Comparison of ENCODE assay signal across 15 cellular contexts in genomic region chr2:149885468-149885867, GRCh38.
DNase-seq lines count a peak whose midpoint lies in the region; ATAC-seq and TF ChIP-seq lines count a peak whose summit lies in the region.
"Had no signal": no experiment of that assay in that cellular context is flagged by ENCODE, and none has a peak within 500 bp of the region (broad histone marks: within the 10 kb centered on the region; RNA-seq: fewer than 3 reads in every experiment).

No MANE protein-coding gene starts in this region.

- no peak overlapping the region for H3K4me3 ChIP-seq in HEK293 (ENCODE audit: low read depth, low read length)
- H3K4me3 ChIP-seq: colonic mucosa had no signal

- no peaks in the 10 kb centered on the region for H3K4me1 ChIP-seq in HEK293 (ENCODE audit: control insufficient read depth, insufficient read depth, low read length)
- H3K4me1 ChIP-seq: colonic mucosa had no signal

- H3K36me3 ChIP-seq in HEK293 (ENCODE audit: control insufficient read depth in 2 of 2, insufficient read depth in 1 of 2, low read length in 2 of 2), result no peaks in the 10 kb centered on the region
- H3K36me3 ChIP-seq: colonic mucosa had no signal

- CTCF ChIA-PET in HEK293 (lab: Yijun Ruan, JAX), result interaction anchor here (0.6 kb wide), 1 partner anchor 975 kb away, joined by 3 read pairs; no protein-coding TSS in a partner anchor

- peak; percentile 81 for DNase-seq in NCI-H1105 treated with DMSO at 0.1 percent for 48 hours (lab: John Stamatoyannopoulos, UW)
- peak; percentile 13 for DNase-seq in SHP77 treated with DMSO at 0.1 percent for 48 hours (lab: John Stamatoyannopoulos, UW)
- peak; percentile 85 for DNase-seq in myocyte (ENCODE audit: low read depth)
- no peak for DNase-seq in NAMALWA (ENCODE audit: low spot score)
- no peak for DNase-seq in stimulated activated CD8-positive, alpha-beta memory T cell treated with anti-CD3 and anti-CD28 coated beads, Interleukin-4, amount 100 ng/mL, for 48 hours
- DNase-seq: activated CD8-positive, alpha-beta memory T cell treated with anti-CD3 and anti-CD28 coated beads for 24 hours; CD8-positive, alpha-beta T cell; colonic mucosa; foreskin melanocyte; kidney glomerular epithelial cell; naive thymus-derived CD4-positive, alpha-beta T cell had no signal

- H3K27ac ChIP-seq in HEK293 (ENCODE audit: extremely low read depth, low read depth, low read length), result no peak overlapping the region
- H3K27ac ChIP-seq: colonic mucosa had no signal

- no peak for TF ChIP-seq CTCF in HEK293 (tag by site-specific recombination; IDR thresholded peaks at IDR 0.05)

- no peaks in the 10 kb centered on the region for H3K9me3 ChIP-seq in HEK293 (ENCODE audit: control insufficient read depth, insufficient read depth, low read depth, low read length)
- H3K9me3 ChIP-seq: colonic mucosa had no signal

- ATAC-seq in GM19328 (IDR thresholded peaks at IDR 0.05; ENCODE audit: unreplicated experiment), result no peak
- ATAC-seq: activated naive CD4-positive, alpha-beta T cell treated with anti-CD3 and anti-CD28 coated beads, Interleukin-2, amount 50 U/mL, for 72 hours; CD8-positive, alpha-beta T cell; naive thymus-derived CD4-positive, alpha-beta T cell; Right ventricle myocardium inferior had no signal

- POLR2A ChIA-PET in HEK293 (lab: Yijun Ruan, JAX), result no interaction called here

TF ChIP-seq in HEK293, 187 proteins besides CTCF, POLR2A, EP300 and RAD21:
- TF ChIP-seq ZNF677 (tag by site-specific recombination; IDR thresholded peaks at IDR 0.05), result no peak
- TF ChIP-seq ZFHX2 (tag by site-specific recombination; conservative IDR thresholded peaks at IDR 0.05), result 0 out of 2 replicates have a peak, but pooled peaks have one; percentile 21
TF ChIP-seq in HEK293: peak in this region for 1.

Comparison
In these comparisons a context has a peak if more than half of its experiments do, and no peak if none do; other contexts are left out.
1. DNase-seq: peak in NCI-H1105 treated with DMSO at 0.1 percent for 48 hours (single experiment), SHP77 treated with DMSO at 0.1 percent for 48 hours (single experiment) and myocyte (single experiment); none in NAMALWA (single experiment) and stimulated activated CD8-positive, alpha-beta memory T cell treated with anti-CD3 and anti-CD28 coated beads, Interleukin-4, amount 100 ng/mL, for 48 hours (single experiment).